ENCODE assay signal across 1 cellular context in genomic region chr5:14741721-14742426, GRCh38.
TF ChIP-seq lines count a peak whose summit lies in the region.

No MANE protein-coding gene starts in this region.

TF ChIP-seq in WTC11, 78 proteins besides CTCF, POLR2A, EP300 and RAD21 (continued from another document):
- TF ChIP-seq PREB (CRISPR knock-in tag; IDR thresholded peaks at IDR 0.05; ENCODE audit: borderline replicate concordance) = no peak
- no peak for TF ChIP-seq SMAD4 (CRISPR knock-in tag; IDR thresholded peaks at IDR 0.05)
- no peak for TF ChIP-seq KAT7 (CRISPR knock-in tag; IDR thresholded peaks at IDR 0.05; ENCODE audit: borderline replicate concordance)
